In genomic region chr7:11648980-11649379, GRCh38 we compare ENCODE assay signal across 29 cellular contexts.
DNase-seq lines count a peak whose midpoint lies in the region; ATAC-seq and TF ChIP-seq lines count a peak whose summit lies in the region.
"Had no signal": no experiment of that assay in that cellular context is flagged by ENCODE, and none has a peak within 500 bp of the region (broad histone marks: within the 10 kb centered on the region; RNA-seq: fewer than 3 reads in every experiment).

No MANE protein-coding gene starts in this region.

- no peaks in the 10 kb centered on the region for H3K9me3 ChIP-seq in A673 (ENCODE audit: low read depth, low read length, poor library complexity, severe bottlenecking)
- H3K9me3 ChIP-seq in GM23248 (ENCODE audit: low read depth): no peaks in the 10 kb centered on the region
- no peaks in the 10 kb centered on the region for H3K9me3 ChIP-seq in CD8-positive, alpha-beta T cell (ENCODE audit: low read length)
- H3K9me3 ChIP-seq: BLaER1 treated with 17β-estradiol and CSF1 and Interleukin-3, amounts not matched to agents 10 nM and 100 nM; body of pancreas; Caco-2; heart left ventricle had no signal

- CTCF ChIA-PET in A673 (lab: Charles Lee): no interaction called here
- CTCF ChIA-PET in CD8-positive, alpha-beta T cell (lab: Charles Lee): interaction anchor here (1.0 kb wide), 1 partner anchor 27 kb away, joined by 3 read pairs; no protein-coding TSS in a partner anchor

- no peaks in the 10 kb centered on the region for H3K27me3 ChIP-seq in A673 (replicated peaks; ENCODE audit: insufficient read depth, low read depth, low read length, poor library complexity)
- no peaks in the 10 kb centered on the region for H3K27me3 ChIP-seq in GM23248 (replicated peaks; ENCODE audit: insufficient read depth)
- no peaks in the 10 kb centered on the region for H3K27me3 ChIP-seq in CD8-positive, alpha-beta T cell (ENCODE audit: insufficient read depth, low read length)
- H3K27me3 ChIP-seq: BLaER1 treated with 17β-estradiol and CSF1 and Interleukin-3, amounts not matched to agents 10 nM and 100 nM; body of pancreas; heart left ventricle had no signal

- no peaks in the 10 kb centered on the region for H3K36me3 Mint-ChIP-seq in CD8-positive, alpha-beta T cell
- H3K36me3 Mint-ChIP-seq: activated naive CD8-positive, alpha-beta T cell; WTC11 had no signal

- in situ Hi-C loops in GM23248 (cut with MboI): no loop called here

- H3F3A ChIP-seq in GM23248 (ENCODE audit: insufficient read depth): no peaks in the 10 kb centered on the region

- H3K4me1 ChIP-seq in A673 (ENCODE audit: insufficient read depth, low read length, poor library complexity, severe bottlenecking) (peaks cover 23% of the 10 kb centered on the region), GM23248 (ENCODE audit: insufficient read depth) (no peaks in the 10 kb centered on the region; the same call in 1 of the 2 replicates)
- H3K4me1 ChIP-seq in CD8-positive, alpha-beta T cell (ENCODE audit: insufficient read depth, low read length): no peaks in the 10 kb centered on the region
- H3K4me1 ChIP-seq: body of pancreas, Caco-2 had no signal

- H3K36me3 ChIP-seq in A673 (ENCODE audit: insufficient read depth, low read length, poor library complexity, severe bottlenecking) (no peaks in the 10 kb centered on the region), GM23248 (ENCODE audit: low read depth) (no peaks in the 10 kb centered on the region)
- H3K36me3 ChIP-seq in CD8-positive, alpha-beta T cell (ENCODE audit: insufficient read depth, low read length): no peaks in the 10 kb centered on the region
- H3K36me3 ChIP-seq: BLaER1 treated with 17β-estradiol and CSF1 and Interleukin-3, amounts not matched to agents 10 nM and 100 nM; heart left ventricle had no signal

- DNase-seq in A673 (ENCODE audit: low spot score) (peak; percentile 4), M059J (ENCODE audit: low read depth) (peak; percentile 45), dermis blood vessel endothelial cell (peak; percentile 97), glomerular endothelial cell (ENCODE audit: extremely low read depth, low read depth, low spot score) (peak; percentile 93), GM23248 (no peak), NCI-H1417 treated with DMSO at 0.1 percent for 48 hours (lab: John Stamatoyannopoulos, UW) (no peak)
- DNase-seq in CD8-positive, alpha-beta T cell: no peak
- DNase-seq: ACHN; activated CD8-positive, alpha-beta memory T cell treated with anti-CD3 and anti-CD28 coated beads, Interleukin-2, amount 50 U/mL, for 4 hours; body of pancreas; Caco-2; DMS79 treated with DMSO at 0.1 percent for 48 hours; effector memory CD8-positive, alpha-beta T cell; H7; NCI-H1092 treated with DMSO at 0.1 percent for 48 hours; NCI-H2029 treated with DMSO at 0.1 percent for 48 hours; NCI-H345; nucleus accumbens; Right ventricle myocardium superior; stimulated activated CD4-positive, alpha-beta T cell treated with anti-CD3 and anti-CD28 coated beads, Interleukin-12 subunit alpha, Interleukin-12 subunit beta, amount 100 ng/mL, for 4 hours; stimulated activated CD4-positive, alpha-beta T cell treated with anti-CD3 and anti-CD28 coated beads, Interleukin-4, amount 100 ng/mL, for 4 hours; stimulated activated naive CD4-positive, alpha-beta T cell treated with Interleukin-2 at 50 U/mL for 16 hours; T-helper 9 cell had no signal

- H3K27ac ChIP-seq in A673 (ENCODE audit: low read depth, low read length, poor library complexity, severe bottlenecking): no peak overlapping the region
- no peak overlapping the region for H3K27ac ChIP-seq in GM23248
- H3K27ac ChIP-seq in CD8-positive, alpha-beta T cell (ENCODE audit: low read depth, low read length): no peak overlapping the region
- H3K27ac ChIP-seq: BLaER1 treated with 17β-estradiol and CSF1 and Interleukin-3, amounts not matched to agents 10 nM and 100 nM; body of pancreas; heart left ventricle had no signal

- POLR2A ChIA-PET in A673 (lab: Charles Lee; ENCODE audit: low non-redundant PET): no interaction called here
- POLR2A ChIA-PET in CD8-positive, alpha-beta T cell (lab: Charles Lee): no interaction called here

- BruUV-seq in A673 (replicated peaks; lab: Mats Ljungman, UMichigan): no TSS peak

- H3K4me3 ChIP-seq in A673 (ENCODE audit: low read depth, low read length, poor library complexity, severe bottlenecking): no peak overlapping the region
- no peak overlapping the region for H3K4me3 ChIP-seq in GM23248
- H3K4me3 ChIP-seq in CD8-positive, alpha-beta T cell (ENCODE audit: low read depth, low read length): no peak overlapping the region
- H3K4me3 ChIP-seq: BLaER1 treated with 17β-estradiol and CSF1 and Interleukin-3, amounts not matched to agents 10 nM and 100 nM; body of pancreas; heart left ventricle had no signal

- no peak overlapping the region for H3K4me2 ChIP-seq in GM23248 (ENCODE audit: unreplicated experiment)

- H3K9me3 Mint-ChIP-seq in CD8-positive, alpha-beta T cell: no peaks in the 10 kb centered on the region
- H3K9me3 Mint-ChIP-seq: WTC11 had no signal

- H3K9ac ChIP-seq in GM23248: no peak overlapping the region
- H3K9ac ChIP-seq: BLaER1 treated with 17β-estradiol and CSF1 and Interleukin-3, amounts not matched to agents 10 nM and 100 nM had no signal

- ATAC-seq in HG03135 (IDR thresholded peaks at IDR 0.05; ENCODE audit: unreplicated experiment): no peak
- ATAC-seq in CD8-positive, alpha-beta T cell: no peak
- ATAC-seq: body of pancreas; effector memory CD8-positive, alpha-beta T cell; esophagus mucosa; WTC11 had no signal

- H3K4me3 Mint-ChIP-seq in CD8-positive, alpha-beta T cell: no peak overlapping the region
- H3K4me3 Mint-ChIP-seq: activated naive CD8-positive, alpha-beta T cell; effector memory CD8-positive, alpha-beta T cell; WTC11 had no signal

- H3K27ac Mint-ChIP-seq in CD8-positive, alpha-beta T cell: no peak overlapping the region
- H3K27ac Mint-ChIP-seq: activated naive CD8-positive, alpha-beta T cell; effector memory CD8-positive, alpha-beta T cell; WTC11 had no signal

- H3K79me2 ChIP-seq in GM23248 (ENCODE audit: insufficient read depth): no peaks in the 10 kb centered on the region

- H2AFZ ChIP-seq in GM23248: no peak overlapping the region

- TF ChIP-seq CTCF in A673 (conservative IDR thresholded peaks at IDR 0.05; ENCODE audit: low read depth, low read length): no peak
- TF ChIP-seq CTCF in CD8-positive, alpha-beta T cell (IDR thresholded peaks at IDR 0.05): no peak

- H3K9me2 ChIP-seq in GM23248 (ENCODE audit: insufficient read depth): no peaks in the 10 kb centered on the region

- no peaks in the 10 kb centered on the region for H3K27me3 Mint-ChIP-seq in CD8-positive, alpha-beta T cell (ENCODE audit: low read depth)
- H3K27me3 Mint-ChIP-seq: activated naive CD8-positive, alpha-beta T cell; effector memory CD8-positive, alpha-beta T cell had no signal

- H4K20me1 ChIP-seq in GM23248 (ENCODE audit: insufficient read depth): no peaks in the 10 kb centered on the region
- H4K20me1 ChIP-seq: BLaER1 treated with 17β-estradiol and CSF1 and Interleukin-3, amounts not matched to agents 10 nM and 100 nM had no signal

- H3K4me1 Mint-ChIP-seq in CD8-positive, alpha-beta T cell (ENCODE audit: low read depth): no peaks in the 10 kb centered on the region
- H3K4me1 Mint-ChIP-seq: WTC11 had no signal

- intact Hi-C loops in A673 (cut with micrococcal nuclease; ENCODE audit: unreplicated experiment): no loop called here
- intact Hi-C loops in CD8-positive, alpha-beta T cell (cut with DNase I, micrococcal nuclease): no loop called here

Comparison
In these comparisons a context has a peak if more than half of its experiments do, and no peak if none do; other contexts are left out.
1. DNase-seq: peak in A673 (single experiment), M059J (single experiment), dermis blood vessel endothelial cell (single experiment) and glomerular endothelial cell (single experiment); none in GM23248 (single experiment), CD8-positive, alpha-beta T cell (0 of 7) and NCI-H1417 treated with DMSO at 0.1 percent for 48 hours (single experiment).